In genomic region chrX:68060506-68061205, GRCh38 we compare ENCODE assay signal across 2 cellular contexts.
TF ChIP-seq lines count a peak whose summit lies in the region.

No MANE protein-coding gene starts in this region.

TF ChIP-seq in H1, 55 proteins besides CTCF, POLR2A, EP300 and RAD21 (continued from another document):
- TF ChIP-seq TEAD4 (IDR thresholded peaks at IDR 0.05; ENCODE audit: low read depth, low read length): peak; percentile 41; the same call in 1 of the 2 replicates
TF ChIP-seq in H1: peak in this region for 1.

TF ChIP-seq in HEK293T, 16 proteins besides CTCF, POLR2A, EP300 and RAD21:
- TF ChIP-seq, protein P1, sequence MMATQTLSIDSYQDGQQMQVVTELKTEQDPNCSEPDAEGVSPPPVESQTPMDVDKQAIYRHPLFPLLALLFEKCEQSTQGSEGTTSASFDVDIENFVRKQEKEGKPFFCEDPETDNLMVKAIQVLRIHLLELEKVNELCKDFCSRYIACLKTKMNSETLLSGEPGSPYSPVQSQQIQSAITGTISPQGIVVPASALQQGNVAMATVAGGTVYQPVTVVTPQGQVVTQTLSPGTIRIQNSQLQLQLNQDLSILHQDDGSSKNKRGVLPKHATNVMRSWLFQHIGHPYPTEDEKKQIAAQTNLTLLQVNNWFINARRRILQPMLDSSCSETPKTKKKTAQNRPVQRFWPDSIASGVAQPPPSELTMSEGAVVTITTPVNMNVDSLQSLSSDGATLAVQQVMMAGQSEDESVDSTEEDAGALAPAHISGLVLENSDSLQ (IDR thresholded peaks at IDR 0.05): no peak
